Comparison of ENCODE assay signal across 17 cellular contexts in genomic region chr21:33825898-33826297, GRCh38.
DNase-seq lines count a peak whose midpoint lies in the region; ATAC-seq and TF ChIP-seq lines count a peak whose summit lies in the region.
"Had no signal": no experiment of that assay in that cellular context is flagged by ENCODE, and none has a peak within 500 bp of the region (broad histone marks: within the 10 kb centered on the region; RNA-seq: fewer than 3 reads in every experiment).

No MANE protein-coding gene starts in this region.

- no peak overlapping the region for H2BK120ac ChIP-seq in mesenchymal stem cell (ENCODE audit: low read depth, low read length)

- H3K4me2 ChIP-seq in mesenchymal stem cell (ENCODE audit: low read length, poor library complexity, severe bottlenecking) = no peak overlapping the region

- no peak overlapping the region for H2AK5ac ChIP-seq in mesenchymal stem cell (ENCODE audit: low read length, severe bottlenecking)

- H3K4me1 ChIP-seq in mesenchymal stem cell (ENCODE audit: control insufficient read depth, insufficient read depth, low read depth, low read length) (peaks cover 4% of the 10 kb centered on the region), thyroid gland (peaks cover 44 to 62% of the 10 kb centered on the region in 2 donors)

- H3K9me3 ChIP-seq in mesenchymal stem cell (ENCODE audit: control insufficient read depth, low read length) = no peaks in the 10 kb centered on the region
- H3K9me3 ChIP-seq in thyroid gland = no peaks in the 10 kb centered on the region

- no peak overlapping the region for H2AFZ ChIP-seq in mesenchymal stem cell (ENCODE audit: low read depth, low read length)

- 80% methylated on average over 2 of the region's 2 CpGs for whole genome bisulfite sequencing in mesenchymal stem cell
- 32 to 38% methylated on average over 2 of the region's 2 CpGs for WGBS in thyroid gland, 2 donors

- no peak for ATAC-seq in GM18907 (IDR thresholded peaks at IDR 0.05; ENCODE audit: unreplicated experiment)
- ATAC-seq: stimulated activated naive B cell treated with anti-CD40 and anti-IgM and Interleukin-4, amounts not matched to agents 10 μg/mL and 1 μg/mL and 100 μg/mL, for 72 hours had no signal

- H4K8ac ChIP-seq in mesenchymal stem cell (ENCODE audit: low read length) = no peak overlapping the region

- H4K91ac ChIP-seq in mesenchymal stem cell (ENCODE audit: low read length) = no peak overlapping the region

- H3K14ac ChIP-seq in mesenchymal stem cell (ENCODE audit: low read length in 2 of 2) = no peak overlapping the region

- H2BK12ac ChIP-seq in mesenchymal stem cell (ENCODE audit: low read length in 2 of 2) = no peak overlapping the region

- H3K27me3 ChIP-seq in mesenchymal stem cell (ENCODE audit: control insufficient read depth in 1 of 2, insufficient read depth in 1 of 2, low read length in 2 of 2) (no peaks in the 10 kb centered on the region), thyroid gland (no peaks in the 10 kb centered on the region)
- H3K27me3 ChIP-seq: cardiac muscle cell had no signal

- H3K9ac ChIP-seq in mesenchymal stem cell (ENCODE audit: low read length) = peak overlapping the region; percentile 65

- no peak overlapping the region for H3K18ac ChIP-seq in mesenchymal stem cell (ENCODE audit: low read depth in 1 of 2, low read length in 2 of 2)

- H3K27ac ChIP-seq in coronary artery (peak overlapping the region; percentile 60 to 62), mesenchymal stem cell (ENCODE audit: low read length, poor library complexity, severe bottlenecking) (peak overlapping the region; percentile 70), thyroid gland (peak overlapping the region; percentile 29 to 78 (median 73))
- H3K27ac ChIP-seq: cardiac muscle cell, epithelial cell of prostate had no signal

- intact Hi-C loops in thyroid gland (cut with DNase I) = no loop called here

- no peak overlapping the region for H2BK5ac ChIP-seq in mesenchymal stem cell (ENCODE audit: low read depth, low read length, poor library complexity, severe bottlenecking)

- H2BK15ac ChIP-seq in mesenchymal stem cell (ENCODE audit: low read depth, poor library complexity, severe bottlenecking) = no peak overlapping the region

- no peak overlapping the region for H3K23ac ChIP-seq in mesenchymal stem cell (ENCODE audit: low read length in 2 of 2)

- peaks cover 25% of the 10 kb centered on the region for H3K79me1 ChIP-seq in mesenchymal stem cell (replicated peaks; ENCODE audit: low read length, poor library complexity, severe bottlenecking)

- peak; percentile 51 for DNase-seq in LHCN-M2 (ENCODE audit: low read depth)
- DNase-seq in coronary artery (ENCODE audit: low spot score) = no peak
- peak; percentile 23 for DNase-seq in mesenchymal stem cell
- DNase-seq in thyroid gland = no peak
- DNase-seq in stimulated activated CD4-positive, alpha-beta T cell treated with anti-CD3 and anti-CD28 coated beads, Interleukin-2, amount 100 ng/mL, for 24 hours = no peak
- no peak for DNase-seq in NCI-H187 treated with DMSO at 0.1 percent for 48 hours (lab: John Stamatoyannopoulos, UW)
- no peak for DNase-seq in NCI-H524 (lab: John Stamatoyannopoulos, UW)
- DNase-seq: activated CD4-positive, alpha-beta T cell treated with anti-CD3 and anti-CD28 coated beads for 48 hours; CD8-positive, alpha-beta memory T cell; GF-D8; MV-4-11; stimulated activated CD4-positive, alpha-beta T cell treated with anti-CD3 and anti-CD28 coated beads, Interleukin-4, amount 100 ng/mL, for 24 hours; stimulated activated naive B cell treated with anti-CD40 and anti-IgM and Interleukin-4, amounts not matched to agents 10 μg/mL and 1 μg/mL and 100 μg/mL, for 72 hours; T-helper 2 cell had no signal

- no peak for TF ChIP-seq POLR2A in thyroid gland (IDR thresholded peaks at IDR 0.05)

- TF ChIP-seq CTCF in coronary artery (IDR thresholded peaks at IDR 0.05) (no peak), thyroid gland (IDR thresholded peaks at IDR 0.05) (no peak)

- H3K36me3 ChIP-seq in mesenchymal stem cell (ENCODE audit: control insufficient read depth in 1 of 2, insufficient read depth in 2 of 2, low read depth in 1 of 2, low read length in 2 of 2) = peaks cover 29 to 50% of the 10 kb centered on the region in 2 experiments
- no peaks in the 10 kb centered on the region for H3K36me3 ChIP-seq in thyroid gland

- H3K4ac ChIP-seq in mesenchymal stem cell (ENCODE audit: low read depth in 1 of 2, low read length in 2 of 2) = no peak overlapping the region

- H3K4me3 ChIP-seq in coronary artery = peak overlapping the region; percentile 10
- H3K4me3 ChIP-seq in mesenchymal stem cell (ENCODE audit: insufficient read depth in 1 of 2, low read depth in 1 of 2, low read length in 2 of 2) = no peak overlapping the region
- no peak overlapping the region for H3K4me3 ChIP-seq in thyroid gland (replicated peaks in 1 of 3)
- H3K4me3 ChIP-seq: cardiac muscle cell had no signal

Comparison
In these comparisons a context has a peak if more than half of its experiments do, and no peak if none do; other contexts are left out.
1. DNase-seq: peak in LHCN-M2 (single experiment) and mesenchymal stem cell (single experiment); none in coronary artery (single experiment), thyroid gland (0 of 2), stimulated activated CD4-positive, alpha-beta T cell treated with anti-CD3 and anti-CD28 coated beads, Interleukin-2, amount 100 ng/mL, for 24 hours (0 of 2), NCI-H187 treated with DMSO at 0.1 percent for 48 hours (single experiment) and NCI-H524 (0 of 2).
2. Peak in every context shown above with its lines, with median percentiles within 50 percentile points of each other: H3K27ac ChIP-seq.